11 cellular contexts compared by ENCODE assay signal in the genomic region with DNA sequence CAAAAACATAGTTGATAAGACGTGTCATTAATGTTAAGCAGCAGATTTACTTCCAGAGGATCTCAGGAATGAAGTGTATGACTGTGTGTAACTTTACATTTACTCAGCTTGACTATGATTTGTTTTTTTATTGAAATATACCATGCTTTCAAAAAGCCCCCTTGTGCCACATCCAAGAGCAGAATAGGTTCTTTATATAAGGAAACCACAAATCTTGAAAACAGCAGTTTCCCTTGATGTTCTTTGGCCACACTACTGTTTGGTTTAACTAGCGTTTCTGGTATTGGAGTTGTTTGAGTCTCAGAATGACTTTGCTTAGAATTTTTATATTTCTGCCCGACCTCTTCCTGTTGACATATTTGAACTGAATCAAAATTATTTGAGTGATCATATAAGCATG. TPM values are rescaled to one million over a fixed set of nuclear protein-coding genes. Genes with fewer than 3 reads are reported as not detected.
A peak's percentile ranks its signal among the peaks of the same experiment; 100 is the strongest.
DNase-seq lines count a peak whose midpoint lies in the region; ATAC-seq lines count a peak whose summit lies in the region.
"Had no signal": no experiment of that assay in that cellular context is flagged by ENCODE, and none has a peak within 500 bp of the region (broad histone marks: within the 10 kb centered on the region; RNA-seq: fewer than 3 reads in every experiment).

No MANE protein-coding gene starts in this region.

- H3K27me3 ChIP-seq in BLaER1 = no peaks in the 10 kb centered on the region
- H3K27me3 ChIP-seq: stomach had no signal

- peaks cover 84% of the 10 kb centered on the region for H4K20me1 ChIP-seq in BLaER1

- H3K4me3 ChIP-seq in BLaER1 = no peak overlapping the region
- H3K4me3 ChIP-seq: stomach had no signal

- peaks cover 75% of the 10 kb centered on the region for H3K4me1 ChIP-seq in BLaER1

- H3K36me3 Mint-ChIP-seq in activated naive CD4-positive, alpha-beta T cell treated with anti-CD3 and anti-CD28 coated beads, Interleukin-2, amount 50 U/mL, for 72 hours = peaks cover 21 to 31% of the 10 kb centered on the region in 2 donors

- H3K36me3 ChIP-seq in BLaER1 = peaks cover 58% of the 10 kb centered on the region
- H3K36me3 ChIP-seq: stomach had no signal

- peaks cover 0 to 4% of the 10 kb centered on the region in 2 donors for H3K9me3 Mint-ChIP-seq in activated naive CD4-positive, alpha-beta T cell treated with anti-CD3 and anti-CD28 coated beads, Interleukin-2, amount 50 U/mL, for 72 hours

- peaks cover 47% of the 10 kb centered on the region for H3K9me3 ChIP-seq in BLaER1
- H3K9me3 ChIP-seq: stomach had no signal

- H3K4me2 ChIP-seq in BLaER1 = peak overlapping the region; percentile 69

- 0 out of 2 replicates have a peak overlapping the region, but pooled peaks have one; percentile 16 for H3K27ac ChIP-seq in BLaER1
- H3K27ac ChIP-seq: stomach had no signal

- H3K27ac Mint-ChIP-seq in activated naive CD4-positive, alpha-beta T cell treated with anti-CD3 and anti-CD28 coated beads, Interleukin-2, amount 50 U/mL, for 72 hours = peak overlapping the region in 1 of 2 donors; percentile 39

- H3K9ac ChIP-seq in BLaER1 = no peak overlapping the region

- peak in 1 of 2 donors; percentile 25 for DNase-seq in activated naive CD4-positive, alpha-beta T cell treated with anti-CD3 and anti-CD28 coated beads, Interleukin-2, amount 50 U/mL, for 72 hours (ENCODE audit: low spot score in 2 of 2)
- DNase-seq in H4 (ENCODE audit: low spot score) = no peak
- no peak for DNase-seq in 8988T
- no peak for DNase-seq in HT-29 (ENCODE audit: low spot score)
- no peak for DNase-seq in MV-4-11 (lab: John Stamatoyannopoulos, UW)
- DNase-seq: NCI-H2171, stomach had no signal

- ATAC-seq in GM18870 (IDR thresholded peaks at IDR 0.05; ENCODE audit: unreplicated experiment) (peak; percentile 85), HG03103 (IDR thresholded peaks at IDR 0.05; ENCODE audit: low read depth, unreplicated experiment) (peak; percentile 65)
- peak; percentile 81 for ATAC-seq in activated naive CD4-positive, alpha-beta T cell treated with anti-CD3 and anti-CD28 coated beads, Interleukin-2, amount 50 U/mL, for 72 hours
- ATAC-seq: HCT116 had no signal

RNA-seq across cellular contexts. Expression of a gene that starts 25.0 kb away (rescaled TPM):
- total RNA-seq in activated naive CD4-positive, alpha-beta T cell treated with anti-CD3 and anti-CD28 coated beads, Interleukin-2, amount 50 U/mL, for 72 hours = 10 to 100 TPM; 27.0 to 31.7 TPM
- 4.4 and 7.0 TPM in 2 replicates for total RNA-seq in H4 (2014; rRNA removed; shearing (Covaris generic))
- total RNA-seq in HT-29 (2014; rRNA removed; shearing (Covaris generic)) = 2.9 TPM in 2 replicates
